12 cellular contexts compared by ENCODE assay signal in genomic region chr1:7478142-7478796, GRCh38.
A peak's percentile ranks its signal among the peaks of the same experiment; 100 is the strongest.
DNase-seq lines count a peak whose midpoint lies in the region; ATAC-seq and TF ChIP-seq lines count a peak whose summit lies in the region.
"Had no signal": no experiment of that assay in that cellular context is flagged by ENCODE, and none has a peak within 500 bp of the region (broad histone marks: within the 10 kb centered on the region; RNA-seq: fewer than 3 reads in every experiment).

No MANE protein-coding gene starts in this region.

- H3K4me1 ChIP-seq in lower lobe of right lung = peaks cover 33% of the 10 kb centered on the region

- H3K9me3 ChIP-seq in lower lobe of right lung = no peaks in the 10 kb centered on the region

- H3K27ac ChIP-seq in cingulate gyrus (ENCODE audit: low read depth, low read length) (peak overlapping the region; percentile 75), lower lobe of right lung (peak overlapping the region; percentile 60), substantia nigra (ENCODE audit: low read depth, low read length, poor library complexity, severe bottlenecking) (peak overlapping the region; percentile 81)

- no peaks in the 10 kb centered on the region for H3K27me3 ChIP-seq in lower lobe of right lung (ENCODE audit: low read depth)

- intact Hi-C loops in lower lobe of right lung (cut with DNase I) = no loop called here

- H3K36me3 ChIP-seq in lower lobe of right lung = no peaks in the 10 kb centered on the region

- H3K4me3 ChIP-seq in lower lobe of right lung = no peak overlapping the region

- TF ChIP-seq CTCF in lower lobe of right lung (IDR thresholded peaks at IDR 0.05) = no peak

- peak; percentile 52 for DNase-seq in NCI-H510A treated with DMSO at 0.1 percent for 48 hours (lab: John Stamatoyannopoulos, UW)
- no peak for DNase-seq in NCI-H510A (lab: John Stamatoyannopoulos, UW)
- DNase-seq in lower lobe of right lung = no peak
- peak in 22 of 49 donors; percentile 6 to 71 (median 26) for DNase-seq in substantia nigra (lab: John Stamatoyannopoulos, UW)
- DNase-seq in cerebellar cortex (ENCODE audit: low spot score) = no peak
- DNase-seq in activated naive CD4-positive, alpha-beta T cell treated with Interleukin-2 at 50 U/mL for 16 hours = no peak
- DNase-seq: activated CD4-positive, alpha-beta T cell treated with anti-CD3 and anti-CD28 coated beads, Interleukin-2, amount 50 U/mL, for 4 hours; Calu3; effector memory CD8-positive, alpha-beta T cell; natural killer cell had no signal

- ATAC-seq in lower lobe of right lung (no peak), GM18868 (IDR thresholded peaks at IDR 0.05; ENCODE audit: unreplicated experiment) (no peak)
- ATAC-seq: effector memory CD8-positive, alpha-beta T cell; natural killer cell had no signal
